1 cellular context compared by ENCODE assay signal in the genomic region with DNA sequence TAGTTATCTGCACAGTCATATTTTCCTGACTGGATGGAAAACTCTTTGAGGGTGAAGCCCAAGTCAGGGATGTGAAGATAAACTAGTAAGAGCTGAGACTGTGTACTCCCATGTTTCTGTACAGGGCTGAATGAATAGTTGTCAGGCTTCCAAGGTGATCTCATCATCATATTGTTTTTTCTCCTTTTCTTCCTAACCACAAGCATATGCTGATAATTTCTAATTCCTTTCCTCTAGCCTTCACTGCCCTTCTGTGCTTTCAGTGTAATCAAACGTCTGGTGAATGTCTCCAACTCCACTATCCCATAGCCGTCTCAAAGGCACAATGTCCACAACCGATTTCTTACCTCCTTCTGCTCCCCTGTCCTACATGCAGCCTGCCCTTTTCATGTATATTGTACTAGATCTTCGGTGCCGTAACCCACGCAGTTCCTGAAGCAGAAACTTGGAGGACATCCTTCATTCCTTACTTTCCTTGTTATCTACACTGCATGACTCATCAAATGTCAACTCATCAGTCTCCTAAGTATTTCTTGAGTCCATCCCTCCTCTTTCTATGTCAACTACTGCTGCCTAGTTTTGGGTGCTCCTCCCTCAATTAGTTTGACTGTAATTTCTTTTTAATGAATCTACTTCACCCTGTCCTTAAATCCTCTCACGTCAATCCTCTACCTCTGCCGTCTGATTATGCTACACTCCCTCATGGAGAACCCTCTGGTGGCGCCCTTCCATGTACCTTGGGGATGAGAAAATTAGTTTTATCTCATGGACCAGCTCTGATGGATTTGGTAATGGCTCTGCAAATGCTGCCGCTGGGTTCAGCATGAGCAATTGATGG.
TF ChIP-seq lines count a peak whose summit lies in the region.

No MANE protein-coding gene starts in this region.

TF ChIP-seq in HEK293, 187 proteins besides CTCF, POLR2A, EP300 and RAD21 (continued from another document):
- TF ChIP-seq, protein P1, sequence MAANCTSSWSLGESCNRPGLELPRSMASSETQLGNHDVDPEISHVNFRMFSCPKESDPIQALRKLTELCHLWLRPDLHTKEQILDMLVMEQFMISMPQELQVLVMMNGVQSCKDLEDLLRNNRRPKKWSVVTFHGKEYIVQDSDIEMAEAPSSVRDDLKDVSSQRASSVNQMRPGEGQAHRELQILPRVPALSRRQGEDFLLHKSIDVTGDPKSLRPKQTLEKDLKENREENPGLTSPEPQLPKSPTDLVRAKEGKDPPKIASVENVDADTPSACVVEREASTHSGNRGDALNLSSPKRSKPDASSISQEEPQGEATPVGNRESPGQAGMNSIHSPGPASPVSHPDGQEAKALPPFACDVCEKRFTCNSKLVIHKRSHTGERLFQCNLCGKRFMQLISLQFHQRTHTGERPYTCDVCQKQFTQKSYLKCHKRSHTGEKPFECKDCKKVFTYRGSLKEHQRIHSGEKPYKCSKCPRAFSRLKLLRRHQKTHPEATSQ (tag by site-specific recombination; IDR thresholded peaks at IDR 0.05), result no peak
- 0 out of 2 replicates have a peak, but pooled peaks have one; percentile 24 for TF ChIP-seq ZBTB20 (tag by site-specific recombination; IDR thresholded peaks at IDR 0.05)
- TF ChIP-seq ZBTB48 (tag by site-specific recombination; IDR thresholded peaks at IDR 0.05), result peak; percentile 56; the same call in 1 of the 2 replicates
- TF ChIP-seq, protein P2, sequence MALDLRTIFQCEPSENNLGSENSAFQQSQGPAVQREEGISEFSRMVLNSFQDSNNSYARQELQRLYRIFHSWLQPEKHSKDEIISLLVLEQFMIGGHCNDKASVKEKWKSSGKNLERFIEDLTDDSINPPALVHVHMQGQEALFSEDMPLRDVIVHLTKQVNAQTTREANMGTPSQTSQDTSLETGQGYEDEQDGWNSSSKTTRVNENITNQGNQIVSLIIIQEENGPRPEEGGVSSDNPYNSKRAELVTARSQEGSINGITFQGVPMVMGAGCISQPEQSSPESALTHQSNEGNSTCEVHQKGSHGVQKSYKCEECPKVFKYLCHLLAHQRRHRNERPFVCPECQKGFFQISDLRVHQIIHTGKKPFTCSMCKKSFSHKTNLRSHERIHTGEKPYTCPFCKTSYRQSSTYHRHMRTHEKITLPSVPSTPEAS (tag by site-specific recombination; IDR thresholded peaks at IDR 0.05), result peak; percentile 20; the same call in 1 of the 2 replicates
- TF ChIP-seq HOXA7 (CRISPR knock-in tag; IDR thresholded peaks at IDR 0.05; ENCODE audit: borderline replicate concordance), result no peak
- TF ChIP-seq, protein P3, sequence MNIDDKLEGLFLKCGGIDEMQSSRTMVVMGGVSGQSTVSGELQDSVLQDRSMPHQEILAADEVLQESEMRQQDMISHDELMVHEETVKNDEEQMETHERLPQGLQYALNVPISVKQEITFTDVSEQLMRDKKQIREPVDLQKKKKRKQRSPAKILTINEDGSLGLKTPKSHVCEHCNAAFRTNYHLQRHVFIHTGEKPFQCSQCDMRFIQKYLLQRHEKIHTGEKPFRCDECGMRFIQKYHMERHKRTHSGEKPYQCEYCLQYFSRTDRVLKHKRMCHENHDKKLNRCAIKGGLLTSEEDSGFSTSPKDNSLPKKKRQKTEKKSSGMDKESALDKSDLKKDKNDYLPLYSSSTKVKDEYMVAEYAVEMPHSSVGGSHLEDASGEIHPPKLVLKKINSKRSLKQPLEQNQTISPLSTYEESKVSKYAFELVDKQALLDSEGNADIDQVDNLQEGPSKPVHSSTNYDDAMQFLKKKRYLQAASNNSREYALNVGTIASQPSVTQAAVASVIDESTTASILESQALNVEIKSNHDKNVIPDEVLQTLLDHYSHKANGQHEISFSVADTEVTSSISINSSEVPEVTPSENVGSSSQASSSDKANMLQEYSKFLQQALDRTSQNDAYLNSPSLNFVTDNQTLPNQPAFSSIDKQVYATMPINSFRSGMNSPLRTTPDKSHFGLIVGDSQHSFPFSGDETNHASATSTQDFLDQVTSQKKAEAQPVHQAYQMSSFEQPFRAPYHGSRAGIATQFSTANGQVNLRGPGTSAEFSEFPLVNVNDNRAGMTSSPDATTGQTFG (tag by site-specific recombination; IDR thresholded peaks at IDR 0.05; ENCODE audit: borderline replicate concordance), result no peak
- no peak for TF ChIP-seq ZNF114 (tag by site-specific recombination; IDR thresholded peaks at IDR 0.05)
- TF ChIP-seq REPIN1 (tag by site-specific recombination; IDR thresholded peaks at IDR 0.05; ENCODE audit: low read depth), result no peak
- no peak for TF ChIP-seq ZNF416 (tag by site-specific recombination; IDR thresholded peaks at IDR 0.05)
- TF ChIP-seq ZNF19 (tag by site-specific recombination; IDR thresholded peaks at IDR 0.05; ENCODE audit: low read depth), result no peak
- TF ChIP-seq, protein P4, sequence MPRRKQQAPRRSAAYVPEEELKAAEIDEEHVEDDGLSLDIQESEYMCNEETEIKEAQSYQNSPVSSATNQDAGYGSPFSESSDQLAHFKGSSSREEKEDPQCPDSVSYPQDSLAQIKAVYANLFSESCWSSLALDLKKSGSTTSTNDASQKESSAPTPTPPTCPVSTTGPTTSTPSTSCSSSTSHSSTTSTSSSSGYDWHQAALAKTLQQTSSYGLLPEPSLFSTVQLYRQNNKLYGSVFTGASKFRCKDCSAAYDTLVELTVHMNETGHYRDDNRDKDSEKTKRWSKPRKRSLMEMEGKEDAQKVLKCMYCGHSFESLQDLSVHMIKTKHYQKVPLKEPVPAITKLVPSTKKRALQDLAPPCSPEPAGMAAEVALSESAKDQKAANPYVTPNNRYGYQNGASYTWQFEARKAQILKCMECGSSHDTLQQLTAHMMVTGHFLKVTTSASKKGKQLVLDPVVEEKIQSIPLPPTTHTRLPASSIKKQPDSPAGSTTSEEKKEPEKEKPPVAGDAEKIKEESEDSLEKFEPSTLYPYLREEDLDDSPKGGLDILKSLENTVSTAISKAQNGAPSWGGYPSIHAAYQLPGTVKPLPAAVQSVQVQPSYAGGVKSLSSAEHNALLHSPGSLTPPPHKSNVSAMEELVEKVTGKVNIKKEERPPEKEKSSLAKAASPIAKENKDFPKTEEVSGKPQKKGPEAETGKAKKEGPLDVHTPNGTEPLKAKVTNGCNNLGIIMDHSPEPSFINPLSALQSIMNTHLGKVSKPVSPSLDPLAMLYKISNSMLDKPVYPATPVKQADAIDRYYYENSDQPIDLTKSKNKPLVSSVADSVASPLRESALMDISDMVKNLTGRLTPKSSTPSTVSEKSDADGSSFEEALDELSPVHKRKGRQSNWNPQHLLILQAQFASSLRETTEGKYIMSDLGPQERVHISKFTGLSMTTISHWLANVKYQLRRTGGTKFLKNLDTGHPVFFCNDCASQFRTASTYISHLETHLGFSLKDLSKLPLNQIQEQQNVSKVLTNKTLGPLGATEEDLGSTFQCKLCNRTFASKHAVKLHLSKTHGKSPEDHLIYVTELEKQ (tag by site-specific recombination; IDR thresholded peaks at IDR 0.05; ENCODE audit: borderline replicate concordance), result no peak; the same call in 1 of the 2 replicates
- TF ChIP-seq SCRT2 (tag by site-specific recombination; IDR thresholded peaks at IDR 0.05), result no peak
- TF ChIP-seq, protein P5, sequence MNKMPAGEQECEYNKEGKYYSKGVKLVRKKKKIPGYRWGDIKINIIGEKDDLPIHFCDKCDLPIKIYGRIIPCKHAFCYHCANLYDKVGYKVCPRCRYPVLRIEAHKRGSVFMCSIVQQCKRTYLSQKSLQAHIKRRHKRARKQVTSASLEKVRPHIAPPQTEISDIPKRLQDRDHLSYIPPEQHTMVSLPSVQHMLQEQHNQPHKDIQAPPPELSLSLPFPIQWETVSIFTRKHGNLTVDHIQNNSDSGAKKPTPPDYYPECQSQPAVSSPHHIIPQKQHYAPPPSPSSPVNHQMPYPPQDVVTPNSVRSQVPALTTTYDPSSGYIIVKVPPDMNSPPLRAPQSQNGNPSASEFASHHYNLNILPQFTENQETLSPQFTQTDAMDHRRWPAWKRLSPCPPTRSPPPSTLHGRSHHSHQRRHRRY (tag by site-specific recombination; IDR thresholded peaks at IDR 0.05), result no peak
- peak; percentile 97 for TF ChIP-seq SP7 (tag by site-specific recombination; IDR thresholded peaks at IDR 0.05)
- TF ChIP-seq ZNF311 (tag by site-specific recombination; IDR thresholded peaks at IDR 0.05; ENCODE audit: borderline replicate concordance), result no peak
- no peak for TF ChIP-seq ZBTB7A (tag by site-specific recombination; IDR thresholded peaks at IDR 0.05; ENCODE audit: low read depth)
- peak; percentile 41; the same call in 1 of the 2 replicates for TF ChIP-seq ZNF10 (tag by site-specific recombination; IDR thresholded peaks at IDR 0.05)
- TF ChIP-seq ZNF548 (tag by site-specific recombination; IDR thresholded peaks at IDR 0.05), result no peak
- TF ChIP-seq ZNF664 (tag by site-specific recombination; IDR thresholded peaks at IDR 0.05), result peak; percentile 69; the same call in 1 of the 2 replicates
- TF ChIP-seq ZNF16 (tag by site-specific recombination; IDR thresholded peaks at IDR 0.05; ENCODE audit: low read depth), result no peak
- TF ChIP-seq ZNF24 (tag by site-specific recombination; IDR thresholded peaks at IDR 0.05), result peak; percentile 92
- no peak for TF ChIP-seq ZNF776 (tag by site-specific recombination; IDR thresholded peaks at IDR 0.05; ENCODE audit: borderline replicate concordance)
- TF ChIP-seq, protein P6, sequence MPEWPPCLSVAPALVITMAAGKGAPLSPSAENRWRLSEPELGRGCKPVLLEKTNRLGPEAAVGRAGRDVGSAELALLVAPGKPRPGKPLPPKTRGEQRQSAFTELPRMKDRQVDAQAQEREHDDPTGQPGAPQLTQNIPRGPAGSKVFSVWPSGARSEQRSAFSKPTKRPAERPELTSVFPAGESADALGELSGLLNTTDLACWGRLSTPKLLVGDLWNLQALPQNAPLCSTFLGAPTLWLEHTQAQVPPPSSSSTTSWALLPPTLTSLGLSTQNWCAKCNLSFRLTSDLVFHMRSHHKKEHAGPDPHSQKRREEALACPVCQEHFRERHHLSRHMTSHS (tag by site-specific recombination; IDR thresholded peaks at IDR 0.05), result no peak
- TF ChIP-seq, protein P7, sequence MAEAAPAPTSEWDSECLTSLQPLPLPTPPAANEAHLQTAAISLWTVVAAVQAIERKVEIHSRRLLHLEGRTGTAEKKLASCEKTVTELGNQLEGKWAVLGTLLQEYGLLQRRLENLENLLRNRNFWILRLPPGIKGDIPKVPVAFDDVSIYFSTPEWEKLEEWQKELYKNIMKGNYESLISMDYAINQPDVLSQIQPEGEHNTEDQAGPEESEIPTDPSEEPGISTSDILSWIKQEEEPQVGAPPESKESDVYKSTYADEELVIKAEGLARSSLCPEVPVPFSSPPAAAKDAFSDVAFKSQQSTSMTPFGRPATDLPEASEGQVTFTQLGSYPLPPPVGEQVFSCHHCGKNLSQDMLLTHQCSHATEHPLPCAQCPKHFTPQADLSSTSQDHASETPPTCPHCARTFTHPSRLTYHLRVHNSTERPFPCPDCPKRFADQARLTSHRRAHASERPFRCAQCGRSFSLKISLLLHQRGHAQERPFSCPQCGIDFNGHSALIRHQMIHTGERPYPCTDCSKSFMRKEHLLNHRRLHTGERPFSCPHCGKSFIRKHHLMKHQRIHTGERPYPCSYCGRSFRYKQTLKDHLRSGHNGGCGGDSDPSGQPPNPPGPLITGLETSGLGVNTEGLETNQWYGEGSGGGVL (tag by site-specific recombination; IDR thresholded peaks at IDR 0.05), result no peak
- peak; percentile 49; the same call in 1 of the 2 replicates for TF ChIP-seq ZBTB8A (tag by site-specific recombination; IDR thresholded peaks at IDR 0.05)
- TF ChIP-seq KLF10 (tag by site-specific recombination; IDR thresholded peaks at IDR 0.05), result no peak
- TF ChIP-seq, protein P8, sequence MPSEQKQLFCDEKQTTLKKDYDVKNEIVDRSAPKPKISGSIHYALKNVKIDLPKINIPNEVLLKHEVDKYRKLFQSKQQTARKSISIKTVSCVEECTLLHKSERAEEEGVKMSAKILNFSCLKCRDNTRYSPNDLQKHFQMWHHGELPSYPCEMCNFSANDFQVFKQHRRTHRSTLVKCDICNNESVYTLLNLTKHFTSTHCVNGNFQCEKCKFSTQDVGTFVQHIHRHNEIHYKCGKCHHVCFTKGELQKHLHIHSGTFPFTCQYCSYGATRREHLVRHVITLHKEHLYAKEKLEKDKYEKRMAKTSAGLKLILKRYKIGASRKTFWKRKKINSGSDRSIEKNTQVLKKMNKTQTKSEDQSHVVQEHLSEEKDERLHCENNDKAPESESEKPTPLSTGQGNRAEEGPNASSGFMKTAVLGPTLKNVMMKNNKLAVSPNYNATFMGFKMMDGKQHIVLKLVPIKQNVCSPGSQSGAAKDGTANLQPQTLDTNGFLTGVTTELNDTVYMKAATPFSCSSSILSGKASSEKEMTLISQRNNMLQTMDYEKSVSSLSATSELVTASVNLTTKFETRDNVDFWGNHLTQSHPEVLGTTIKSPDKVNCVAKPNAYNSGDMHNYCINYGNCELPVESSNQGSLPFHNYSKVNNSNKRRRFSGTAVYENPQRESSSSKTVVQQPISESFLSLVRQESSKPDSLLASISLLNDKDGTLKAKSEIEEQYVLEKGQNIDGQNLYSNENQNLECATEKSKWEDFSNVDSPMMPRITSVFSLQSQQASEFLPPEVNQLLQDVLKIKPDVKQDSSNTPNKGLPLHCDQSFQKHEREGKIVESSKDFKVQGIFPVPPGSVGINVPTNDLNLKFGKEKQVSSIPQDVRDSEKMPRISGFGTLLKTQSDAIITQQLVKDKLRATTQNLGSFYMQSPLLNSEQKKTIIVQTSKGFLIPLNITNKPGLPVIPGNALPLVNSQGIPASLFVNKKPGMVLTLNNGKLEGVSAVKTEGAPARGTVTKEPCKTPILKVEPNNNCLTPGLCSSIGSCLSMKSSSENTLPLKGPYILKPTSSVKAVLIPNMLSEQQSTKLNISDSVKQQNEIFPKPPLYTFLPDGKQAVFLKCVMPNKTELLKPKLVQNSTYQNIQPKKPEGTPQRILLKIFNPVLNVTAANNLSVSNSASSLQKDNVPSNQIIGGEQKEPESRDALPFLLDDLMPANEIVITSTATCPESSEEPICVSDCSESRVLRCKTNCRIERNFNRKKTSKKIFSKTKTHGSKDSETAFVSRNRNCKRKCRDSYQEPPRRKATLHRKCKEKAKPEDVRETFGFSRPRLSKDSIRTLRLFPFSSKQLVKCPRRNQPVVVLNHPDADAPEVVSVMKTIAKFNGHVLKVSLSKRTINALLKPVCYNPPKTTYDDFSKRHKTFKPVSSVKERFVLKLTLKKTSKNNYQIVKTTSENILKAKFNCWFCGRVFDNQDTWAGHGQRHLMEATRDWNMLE (tag by site-specific recombination; conservative IDR thresholded peaks at IDR 0.05; ENCODE audit: low read depth), result peak; percentile 27; the same call in 1 of the 2 replicates
- TF ChIP-seq ZFP69B (tag by site-specific recombination; IDR thresholded peaks at IDR 0.05), result peak; percentile 59; the same call in 1 of the 2 replicates
- TF ChIP-seq ZNF529 (tag by site-specific recombination; IDR thresholded peaks at IDR 0.05; ENCODE audit: insufficient replicate concordance), result no peak
- TF ChIP-seq ZNF596 (tag by site-specific recombination; IDR thresholded peaks at IDR 0.05), result no peak
- TF ChIP-seq ZEB2 (tag by site-specific recombination; IDR thresholded peaks at IDR 0.05), result peak; percentile 97
- TF ChIP-seq ZNF155 (tag by site-specific recombination; IDR thresholded peaks at IDR 0.05), result no peak
- TF ChIP-seq TCF7L2 (IDR thresholded peaks at IDR 0.05; ENCODE audit: borderline replicate concordance, low read depth, low read length), result 0 out of 2 replicates have a peak, but pooled peaks have one; percentile 22
- no peak for TF ChIP-seq ZNF138 (tag by site-specific recombination; IDR thresholded peaks at IDR 0.05; ENCODE audit: borderline replicate concordance)
- peak; percentile 24; the same call in 1 of the 2 replicates for TF ChIP-seq ZNF623 (tag by site-specific recombination; IDR thresholded peaks at IDR 0.05)
- peak; percentile 61 for TF ChIP-seq ZNF843 (tag by site-specific recombination; IDR thresholded peaks at IDR 0.05)
- TF ChIP-seq MYNN (tag by site-specific recombination; IDR thresholded peaks at IDR 0.05; ENCODE audit: borderline replicate concordance), result peak; percentile 8; the same call in 1 of the 2 replicates
- TF ChIP-seq ZNF600 (tag by site-specific recombination; IDR thresholded peaks at IDR 0.05), result peak; percentile 99
